17 cellular contexts compared by ENCODE assay signal in the genomic region with DNA sequence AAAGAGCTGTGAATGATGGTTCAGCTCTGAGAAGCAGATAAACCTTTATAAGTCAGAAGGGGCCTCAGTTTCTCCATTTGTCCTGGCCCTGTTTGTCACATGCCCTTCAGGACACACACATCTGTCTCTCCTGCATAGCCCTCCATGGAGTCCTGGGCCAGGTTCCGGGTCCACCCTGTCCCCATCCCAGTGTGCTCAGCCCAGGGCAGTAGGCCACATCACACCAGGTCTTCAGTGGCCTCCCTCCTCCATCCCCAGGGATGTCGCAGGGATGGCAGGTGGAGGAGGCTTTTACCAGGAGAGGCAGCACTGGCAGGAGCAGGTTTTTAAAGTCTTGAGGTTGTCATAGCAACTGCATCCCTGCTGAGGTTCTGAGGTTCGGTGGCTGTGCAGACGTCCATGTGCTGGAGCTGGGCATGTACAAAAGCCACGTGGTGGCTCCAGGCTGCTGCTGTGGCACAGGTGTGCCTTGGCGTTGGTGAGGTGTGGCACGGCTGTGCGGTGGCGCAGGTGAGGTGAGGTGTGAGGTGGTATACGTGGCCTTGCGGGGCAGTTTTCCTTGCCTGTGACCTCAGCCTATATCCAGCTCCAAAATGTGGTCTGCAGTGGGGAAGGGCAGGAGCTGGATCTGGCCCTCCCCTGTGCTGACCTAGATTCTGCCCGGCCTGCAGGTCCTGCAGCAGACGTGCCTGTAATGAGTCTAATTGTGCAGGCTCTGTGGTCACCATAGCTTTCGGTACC. TPM values are rescaled to one million over a fixed set of nuclear protein-coding genes. Genes with fewer than 3 reads are reported as not detected.
DNase-seq lines count a peak whose midpoint lies in the region; ATAC-seq, FAIRE-seq and TF ChIP-seq lines count a peak whose summit lies in the region.
"Had no signal": no experiment of that assay in that cellular context is flagged by ENCODE, and none has a peak within 500 bp of the region (broad histone marks: within the 10 kb centered on the region; RNA-seq: fewer than 3 reads in every experiment).

No MANE protein-coding gene starts in this region.

- CTCF ChIA-PET in K562 (lab: Yijun Ruan, JAX; ENCODE audit: low intra/inter-chr PET ratio) = no interaction called here

- no peak for ATAC-seq in K562
- ATAC-seq: A549 had no signal

- H3K9ac ChIP-seq in K562 (ENCODE audit: insufficient read depth in 1 of 2, low read depth in 2 of 2, low read length in 2 of 2) (no peak overlapping the region), neuronal stem cell (ENCODE audit: low read depth, low read length, poor library complexity) (no peak overlapping the region)

- BruUV-seq in K562 (replicated peaks; lab: Mats Ljungman, UMichigan) = no TSS peak

- peak overlapping the region; percentile 81 for H2BK15ac ChIP-seq in neuronal stem cell (ENCODE audit: low read length)

- H3K27me3 ChIP-seq in K562 (ENCODE audit: control insufficient read depth in 2 of 2, insufficient read depth in 2 of 2, low read length in 2 of 2) (peaks cover 18 to 49% of the 10 kb centered on the region in 2 experiments; a peak in 4 of 5 replicates), neuronal stem cell (ENCODE audit: control insufficient read depth in 3 of 3, insufficient read depth in 3 of 3, low read depth in 1 of 3, low read length in 3 of 3) (peaks cover 0 to 47% (median 0%) of the 10 kb centered on the region in 3 experiments), prostate gland (replicated peaks; ENCODE audit: insufficient read depth) (no peaks in the 10 kb centered on the region)

- no peak overlapping the region for H4K8ac ChIP-seq in neuronal stem cell (ENCODE audit: low read depth, low read length)

- intact Hi-C loops in K562 (cut with micrococcal nuclease) = no loop called here
- intact Hi-C loops in prostate gland (cut with DNase I) = no loop called here

- POLR2A ChIA-PET in K562 (lab: Yijun Ruan, JAX) = interaction anchor here (0.7 to 1.4 kb wide), 2 partner anchors 15 to 905 kb away, joined by 4 to 5 read pairs; no protein-coding TSS in a partner anchor

- peak overlapping the region; percentile 43 for H3K23ac ChIP-seq in neuronal stem cell (ENCODE audit: low read depth, low read length, poor library complexity)

- H3K4me1 ChIP-seq in K562 (replicated peaks in 1 of 2; ENCODE audit: control insufficient read depth in 2 of 2, insufficient read depth in 2 of 2, low read length in 2 of 2) (peaks cover 3 to 25% of the 10 kb centered on the region in 2 experiments; a peak in 2 of 5 replicates), neuronal stem cell (ENCODE audit: control insufficient read depth in 2 of 2, insufficient read depth in 1 of 2, low read depth in 1 of 2, low read length in 2 of 2) (peaks cover 4% of the 10 kb centered on the region in 2 donors), prostate gland (replicated peaks) (no peaks in the 10 kb centered on the region)
- H3K4me1 ChIP-seq: A549 had no signal

- no peak overlapping the region for H3K27ac ChIP-seq in K562 (ENCODE audit: extremely low read depth, low read depth, low read length)
- H3K27ac ChIP-seq in neuronal stem cell (replicated peaks; ENCODE audit: low read length) = no peak overlapping the region
- H3K27ac ChIP-seq in prostate gland = no peak overlapping the region
- H3K27ac ChIP-seq: A549 had no signal

- in situ Hi-C loops in K562 (cut with MboI) = no loop called here

- H4K20me1 ChIP-seq in K562 (replicated peaks; ENCODE audit: control insufficient read depth, insufficient read depth, low read length) = peaks cover 16% of the 10 kb centered on the region

- H4K91ac ChIP-seq in neuronal stem cell (ENCODE audit: low read depth, low read length, poor library complexity) = no peak overlapping the region

- peak overlapping the region; percentile 53 for H2BK5ac ChIP-seq in neuronal stem cell (ENCODE audit: low read length)

- WGBS in K562 (ENCODE audit: insufficient coverage, low coverage, missing lambda C conversion rate) = 2% methylated on average over 14 of the region's 14 CpGs
- no CpG with 5 or more reads among the region's 14 CpGs for WGBS in neuronal stem cell (ENCODE audit: extremely low coverage in 2 of 2, insufficient read length in 2 of 2, insufficient replicate concordance in 1 of 2), 2 donors
- WGBS in prostate gland = 76% methylated on average over 13 of the region's 14 CpGs

- DNase-seq in NCI-H2107 treated with DMSO at 0.1 percent for 48 hours (lab: John Stamatoyannopoulos, UW; ENCODE audit: unreplicated experiment) = peak; percentile 45
- DNase-seq in NCI-H2107 (lab: John Stamatoyannopoulos, UW) = no peak
- peak; percentile 45 for DNase-seq in DMS79 treated with DMSO at 0.1 percent for 48 hours (lab: John Stamatoyannopoulos, UW)
- no peak for DNase-seq in K562 (ENCODE audit: extremely low read depth in 1 of 4, low spot score in 3 of 4)
- DNase-seq in neuronal stem cell (ENCODE audit: low spot score) = no peak
- no peak for DNase-seq in prostate gland (ENCODE audit: low spot score)
- DNase-seq in urothelium cell line (ENCODE audit: low spot score) = no peak
- DNase-seq in NCI-H524 treated with DMSO at 0.1 percent for 48 hours (lab: John Stamatoyannopoulos, UW) = no peak
- DNase-seq: CD8-positive, alpha-beta memory T cell; central memory CD4-positive, alpha-beta T cell; T-helper 9 cell had no signal

- TF ChIP-seq RAD21 in K562 (CRISPR knock-in tag; conservative IDR thresholded peaks at IDR 0.05 in 1 of 2, IDR thresholded peaks at IDR 0.05 in 1 of 2) = no peak

- H3K9me3 ChIP-seq in K562 (replicated peaks; ENCODE audit: control insufficient read depth, insufficient read depth, low read depth, low read length) (no peaks in the 10 kb centered on the region), neuronal stem cell (replicated peaks in 1 of 2; ENCODE audit: control insufficient read depth in 2 of 2, insufficient read depth in 1 of 2, low read depth in 1 of 2, low read length in 2 of 2) (no peaks in the 10 kb centered on the region), prostate gland (no peaks in the 10 kb centered on the region)
- H3K9me3 ChIP-seq: A549 had no signal

- H3K4me3 ChIP-seq in K562 = no peak overlapping the region
- H3K4me3 ChIP-seq in neuronal stem cell (ENCODE audit: low read length in 2 of 2) = peak overlapping the region in 1 of 2 donors; percentile 70
- no peak overlapping the region for H3K4me3 ChIP-seq in prostate gland
- H3K4me3 ChIP-seq: A549 had no signal

- TF ChIP-seq POLR2A in K562 (conservative IDR thresholded peaks at IDR 0.05) (no peak), prostate gland (IDR thresholded peaks at IDR 0.05) (no peak)

- H2AK5ac ChIP-seq in neuronal stem cell (ENCODE audit: low read depth, low read length) = peak overlapping the region; percentile 83

- H3K14ac ChIP-seq in neuronal stem cell (ENCODE audit: low read length) = peak overlapping the region; percentile 82

- peak overlapping the region; percentile 67 for H2BK120ac ChIP-seq in neuronal stem cell (ENCODE audit: low read depth, low read length)

- H3K36me3 ChIP-seq in K562 (ENCODE audit: control insufficient read depth, insufficient read depth, low read length) (no peaks in the 10 kb centered on the region), neuronal stem cell (replicated peaks in 1 of 2; ENCODE audit: control insufficient read depth in 2 of 2, insufficient read depth in 2 of 2, low read length in 2 of 2) (no peaks in the 10 kb centered on the region), prostate gland (no peaks in the 10 kb centered on the region)

- peaks cover 3% of the 10 kb centered on the region for H3K79me1 ChIP-seq in neuronal stem cell (ENCODE audit: low read depth, low read length)

- H3K4ac ChIP-seq in neuronal stem cell (ENCODE audit: low read length) = no peak overlapping the region

- no peaks in the 10 kb centered on the region for H3K79me2 ChIP-seq in K562 (ENCODE audit: control insufficient read depth, insufficient read depth, low read length)

- FAIRE-seq in K562 (lab: Jason Lieb, UNC) (no peak), urothelium cell line (lab: Jason Lieb, UNC) (no peak)
- FAIRE-seq: A549 had no signal

- H2BK12ac ChIP-seq in neuronal stem cell (ENCODE audit: low read length) = no peak overlapping the region

- no peak for TF ChIP-seq EP300 in K562 (IDR thresholded peaks at IDR 0.05; ENCODE audit: low read length)

- TF ChIP-seq CTCF in K562 (IDR thresholded peaks at IDR 0.05 in 2 of 3, conservative IDR thresholded peaks at IDR 0.05 in 1 of 3; ENCODE audit: insufficient read depth in 2 of 3, low read depth in 1 of 3, low read length in 3 of 3) (no peak), prostate gland (IDR thresholded peaks at IDR 0.05) (no peak)

- H3K9me1 ChIP-seq in K562 (ENCODE audit: control insufficient read depth, insufficient read depth, low read length) = no peaks in the 10 kb centered on the region

- peak overlapping the region; percentile 64 for H3K18ac ChIP-seq in neuronal stem cell (ENCODE audit: low read length)

- H2AFZ ChIP-seq in K562 (ENCODE audit: low read depth, low read length) (no peak overlapping the region), neuronal stem cell (ENCODE audit: low read length) (no peak overlapping the region)

- no peak overlapping the region for H3K4me2 ChIP-seq in K562 (ENCODE audit: insufficient read depth, low read length)
- H3K4me2 ChIP-seq in neuronal stem cell (ENCODE audit: insufficient read depth, low read length, poor library complexity, severe bottlenecking) = no peak overlapping the region
- H3K4me2 ChIP-seq: A549 had no signal

RNA-seq across cellular contexts. Expression of a gene that starts 8.0 kb away (rescaled TPM):
- total RNA-seq in K562 (2011; cell fraction: chromatin; rRNA removed; ENCODE audit: low replicate concordance) = not detected in 2 replicates
- not detected in 2 replicates for total RNA-seq in K562 (2011; cell fraction: nucleolus; rRNA removed)
- not detected in 2 replicates for total RNA-seq in K562 (2011; cell fraction: nucleoplasm; rRNA removed)
- total RNA-seq in K562 (2014; rRNA removed) (not detected in 2 replicates), K562 (2014; rRNA removed; fragmentation: Illumina TruSeq; extraction: Trizol) (not detected in 2 replicates), K562 (2015; rRNA removed; fragmentation: Illumina TruSeq; extraction: Trizol) (not detected in 2 replicates), K562 (2021) (not detected in 2 replicates), prostate gland (not detected)
- polyA plus RNA-seq in K562 (2011; rRNA removed) (not detected in 2 replicates), K562 (2014; fragmentation: Illumina TruSeq; extraction: Trizol) (not detected in 2 replicates), K562 (2014; fragmentation: Nextera tagmentation; extraction: Ambion mirVana) (not detected), K562 (2014; rRNA removed) (not detected in 2 replicates)
- polyA plus RNA-seq in K562 (2011; cell fraction: cytosol; rRNA removed) = not detected in 2 replicates
- not detected in 2 replicates for polyA plus RNA-seq in K562 (2011; cell fraction: nucleus; rRNA removed)
- not detected in 2 replicates for polyA plus RNA-seq in K562 (2012)
- not detected in 2 replicates for polyA minus RNA-seq in K562 (2011; rRNA and poly(A)+ RNA removed)
- polyA minus RNA-seq in K562 (2011; cell fraction: cytosol; rRNA and poly(A)+ RNA removed) = not detected in 2 replicates
- not detected in 2 replicates for polyA minus RNA-seq in K562 (2011; cell fraction: nucleus; rRNA and poly(A)+ RNA removed)
- polyA plus RNA-seq in neuronal stem cell (2013, experiment 1 of 2) = not detected
- polyA plus RNA-seq in neuronal stem cell (2013, experiment 2 of 2) = not detected
- total RNA-seq: CD8-positive, alpha-beta memory T cell; glomerular endothelial cell; NCI-H460; RPMI7951; skeletal muscle tissue; subcutaneous adipose tissue had no signal
- polyA plus RNA-seq: A549; CD8-positive, alpha-beta memory T cell had no signal

RNA-seq across cellular contexts. Expression of a gene that starts 31.1 kb away (rescaled TPM):
- not detected in 2 replicates for total RNA-seq in K562 (2011; cell fraction: chromatin; rRNA removed; ENCODE audit: low replicate concordance)
- not detected in 2 replicates for total RNA-seq in K562 (2011; cell fraction: nucleolus; rRNA removed)
- total RNA-seq in K562 (2011; cell fraction: nucleoplasm; rRNA removed) = not detected in 2 replicates
- total RNA-seq in K562 (2014; rRNA removed) (not detected in 2 replicates), K562 (2014; rRNA removed; fragmentation: Illumina TruSeq; extraction: Trizol) (not detected in 2 replicates), K562 (2015; rRNA removed; fragmentation: Illumina TruSeq; extraction: Trizol) (not detected in 2 replicates), K562 (2021) (not detected in 2 replicates), prostate gland (10 to 100 TPM in 1 of 2 donors, not detected in 1; 10.2 TPM)
- polyA plus RNA-seq in K562 (2011; rRNA removed) (not detected in 2 replicates), K562 (2014; fragmentation: Illumina TruSeq; extraction: Trizol) (not detected in 2 replicates), K562 (2014; fragmentation: Nextera tagmentation; extraction: Ambion mirVana) (not detected), K562 (2014; rRNA removed) (not detected in 2 replicates)
- polyA plus RNA-seq in K562 (2011; cell fraction: cytosol; rRNA removed) = not detected in 2 replicates
- polyA plus RNA-seq in K562 (2011; cell fraction: nucleus; rRNA removed) = not detected in 2 replicates
- not detected in 2 replicates for polyA plus RNA-seq in K562 (2012)
- polyA minus RNA-seq in K562 (2011; rRNA and poly(A)+ RNA removed) = not detected in 2 replicates
- not detected in 2 replicates for polyA minus RNA-seq in K562 (2011; cell fraction: cytosol; rRNA and poly(A)+ RNA removed)
- polyA minus RNA-seq in K562 (2011; cell fraction: nucleus; rRNA and poly(A)+ RNA removed) = not detected in 2 replicates
- 0.10 TPM for polyA plus RNA-seq in neuronal stem cell (2013, experiment 1 of 2)
- 0.08 TPM for polyA plus RNA-seq in neuronal stem cell (2013, experiment 2 of 2)
- total RNA-seq: NCI-H460, subcutaneous adipose tissue had no signal

RNA-seq across cellular contexts. Expression of a gene that starts 35.5 kb away (rescaled TPM):
- total RNA-seq in K562 (2011; cell fraction: chromatin; rRNA removed; ENCODE audit: low replicate concordance) = 0.40 and 0.86 TPM in 2 replicates
- total RNA-seq in K562 (2011; cell fraction: nucleolus; rRNA removed) = 0.67 and 0.79 TPM in 2 replicates
- total RNA-seq in K562 (2011; cell fraction: nucleoplasm; rRNA removed) = 0.23 and 0.66 TPM in 2 replicates
- total RNA-seq in K562 (2014; rRNA removed) (0.09 and 0.37 TPM in 2 replicates), K562 (2014; rRNA removed; fragmentation: Illumina TruSeq; extraction: Trizol) (0.07 TPM in 1 of 2 replicates, not detected in the other), K562 (2015; rRNA removed; fragmentation: Illumina TruSeq; extraction: Trizol) (0.14 and 0.15 TPM in 2 replicates), K562 (2021) (0.22 and 0.33 TPM in 2 replicates), prostate gland (1 to 10 TPM; 1.5 to 2.9 TPM)
- polyA plus RNA-seq in K562 (2011; rRNA removed) (0.17 and 0.64 TPM in 2 replicates), K562 (2014; fragmentation: Illumina TruSeq; extraction: Trizol) (0.06 and 0.11 TPM in 2 replicates), K562 (2014; fragmentation: Nextera tagmentation; extraction: Ambion mirVana) (not detected), K562 (2014; rRNA removed) (0.04 and 0.11 TPM in 2 replicates)
- 0.55 and 0.76 TPM in 2 replicates for polyA plus RNA-seq in K562 (2011; cell fraction: cytosol; rRNA removed)
- polyA plus RNA-seq in K562 (2011; cell fraction: nucleus; rRNA removed) = 0.67 and 0.70 TPM in 2 replicates
- 0.46 and 1.1 TPM in 2 replicates for polyA plus RNA-seq in K562 (2012)
- 0.39 and 0.48 TPM in 2 replicates for polyA minus RNA-seq in K562 (2011; rRNA and poly(A)+ RNA removed)
- polyA minus RNA-seq in K562 (2011; cell fraction: cytosol; rRNA and poly(A)+ RNA removed) = 0.48 and 0.55 TPM in 2 replicates
- 0.13 and 0.33 TPM in 2 replicates for polyA minus RNA-seq in K562 (2011; cell fraction: nucleus; rRNA and poly(A)+ RNA removed)
- 2.6 TPM for polyA plus RNA-seq in neuronal stem cell (2013, experiment 1 of 2)
- polyA plus RNA-seq in neuronal stem cell (2013, experiment 2 of 2) = 2.5 TPM

RNA-seq across cellular contexts. Expression of a gene that starts 36.0 kb away (rescaled TPM):
- total RNA-seq in K562 (2011; cell fraction: chromatin; rRNA removed; ENCODE audit: low replicate concordance) = 7.1 and 15.6 TPM in 2 replicates
- 13.2 and 13.3 TPM in 2 replicates for total RNA-seq in K562 (2011; cell fraction: nucleolus; rRNA removed)
- total RNA-seq in K562 (2011; cell fraction: nucleoplasm; rRNA removed) = 7.2 and 10.5 TPM in 2 replicates
- 23.7 and 26.9 TPM in 2 replicates for total RNA-seq in K562 (2014; rRNA removed)
- 3.2 and 3.3 TPM in 2 replicates for total RNA-seq in K562 (2014; rRNA removed; fragmentation: Illumina TruSeq; extraction: Trizol)
- total RNA-seq in K562 (2015; rRNA removed; fragmentation: Illumina TruSeq; extraction: Trizol) = 14.3 and 14.6 TPM in 2 replicates
- total RNA-seq in K562 (2021) = 20.7 and 21.0 TPM in 2 replicates
- polyA plus RNA-seq in K562 (2011; rRNA removed) = 14.7 and 23.9 TPM in 2 replicates
- 31.1 and 65.3 TPM in 2 replicates for polyA plus RNA-seq in K562 (2011; cell fraction: cytosol; rRNA removed)
- polyA plus RNA-seq in K562 (2011; cell fraction: nucleus; rRNA removed) = 19.9 and 25.8 TPM in 2 replicates
- polyA plus RNA-seq in K562 (2012) = 17.9 and 19.3 TPM in 2 replicates
- 5.2 and 11.0 TPM in 2 replicates for polyA plus RNA-seq in K562 (2014; fragmentation: Illumina TruSeq; extraction: Trizol)
- under 1 TPM; 0.41 to 0.98 TPM for polyA plus RNA-seq in K562 (2014; fragmentation: Nextera tagmentation; extraction: Ambion mirVana)
- 21.9 and 23.4 TPM in 2 replicates for polyA plus RNA-seq in K562 (2014; rRNA removed)
- 4.7 and 4.8 TPM in 2 replicates for polyA minus RNA-seq in K562 (2011; rRNA and poly(A)+ RNA removed)
- 9.5 and 22.4 TPM in 2 replicates for polyA minus RNA-seq in K562 (2011; cell fraction: cytosol; rRNA and poly(A)+ RNA removed)
- polyA minus RNA-seq in K562 (2011; cell fraction: nucleus; rRNA and poly(A)+ RNA removed) = 5.7 and 8.8 TPM in 2 replicates
- 7.9 TPM for polyA plus RNA-seq in neuronal stem cell (2013, experiment 1 of 2)
- 8.0 TPM for polyA plus RNA-seq in neuronal stem cell (2013, experiment 2 of 2)
- total RNA-seq in prostate gland = 10 to 100 TPM; 13.3 to 15.1 TPM

RNA-seq across cellular contexts. Expression of a gene that starts 48.9 kb away (rescaled TPM):
- total RNA-seq in K562 (2011; cell fraction: chromatin; rRNA removed; ENCODE audit: low replicate concordance) = 0.14 TPM in 1 of 2 replicates, not detected in the other
- 0.26 TPM in 1 of 2 replicates, not detected in the other for total RNA-seq in K562 (2011; cell fraction: nucleolus; rRNA removed)
- not detected in 2 replicates for total RNA-seq in K562 (2011; cell fraction: nucleoplasm; rRNA removed)
- 0.12 TPM in 1 of 2 replicates, not detected in the other for total RNA-seq in K562 (2014; rRNA removed)
- 0.04 TPM in 1 of 2 replicates, not detected in the other for total RNA-seq in K562 (2014; rRNA removed; fragmentation: Illumina TruSeq; extraction: Trizol)
- total RNA-seq in K562 (2015; rRNA removed; fragmentation: Illumina TruSeq; extraction: Trizol) = not detected in 2 replicates
- 0.02 TPM in 1 of 2 replicates, not detected in the other for total RNA-seq in K562 (2021)
- polyA plus RNA-seq in K562 (2011; rRNA removed) = 0.10 and 0.12 TPM in 2 replicates
- 0.03 and 0.13 TPM in 2 replicates for polyA plus RNA-seq in K562 (2011; cell fraction: cytosol; rRNA removed)
- 0.04 and 0.17 TPM in 2 replicates for polyA plus RNA-seq in K562 (2011; cell fraction: nucleus; rRNA removed)
- polyA plus RNA-seq in K562 (2012) = 0.04 and 0.07 TPM in 2 replicates
- 0.12 TPM in 1 of 2 replicates, not detected in the other for polyA plus RNA-seq in K562 (2014; fragmentation: Illumina TruSeq; extraction: Trizol)
- polyA plus RNA-seq in K562 (2014; fragmentation: Nextera tagmentation; extraction: Ambion mirVana) = under 1 TPM in 1 of 2 experiments, not detected in 1; 0.06 TPM
- polyA plus RNA-seq in K562 (2014; rRNA removed) = 0.05 TPM in 1 of 2 replicates, not detected in the other
- polyA minus RNA-seq in K562 (2011; rRNA and poly(A)+ RNA removed) = 0.07 and 0.09 TPM in 2 replicates
- polyA minus RNA-seq in K562 (2011; cell fraction: cytosol; rRNA and poly(A)+ RNA removed) = not detected in 2 replicates
- polyA minus RNA-seq in K562 (2011; cell fraction: nucleus; rRNA and poly(A)+ RNA removed) = 0.11 TPM in 1 of 2 replicates, not detected in the other
- polyA plus RNA-seq in neuronal stem cell (2013, experiment 1 of 2) = 3.1 TPM
- polyA plus RNA-seq in neuronal stem cell (2013, experiment 2 of 2) = 3.2 TPM
- total RNA-seq in prostate gland = under 1 TPM; 0.27 to 0.74 TPM
- total RNA-seq: glomerular endothelial cell, NCI-H460, RPMI7951, skeletal muscle tissue, subcutaneous adipose tissue had no signal
- polyA plus RNA-seq: CD8-positive, alpha-beta memory T cell had no signal

Comparison
In these comparisons a context has a peak if more than half of its experiments do, and no peak if none do; other contexts are left out.
1. DNase-seq: peak in NCI-H2107 treated with DMSO at 0.1 percent for 48 hours (single experiment) and DMS79 treated with DMSO at 0.1 percent for 48 hours (single experiment); none in NCI-H2107 (single experiment), K562 (0 of 4), neuronal stem cell (single experiment), prostate gland (single experiment), urothelium cell line (single experiment) and NCI-H524 treated with DMSO at 0.1 percent for 48 hours (single experiment).